In genomic region chr14:33545696-33546095, GRCh38 we compare ENCODE assay signal across 24 cellular contexts.
"Had no signal": no experiment of that assay in that cellular context is flagged by ENCODE, and none has a peak within 500 bp of the region (broad histone marks: within the 10 kb centered on the region; RNA-seq: fewer than 3 reads in every experiment).

No MANE protein-coding gene starts in this region.

- ATAC-seq: Panc1, PC-3 had no signal

- H3K4me1 ChIP-seq: SJSA1 had no signal

- H3K27me3 ChIP-seq: MG63, SJSA1 had no signal

- H3K36me3 ChIP-seq: MG63, SJSA1 had no signal

- H3K27ac ChIP-seq: HL-60, SJSA1, SK-N-MC had no signal

- H3K4me3 ChIP-seq: MG63, SJSA1, SK-N-MC had no signal

- H3K9me3 ChIP-seq: MG63, SJSA1 had no signal

- DNase-seq: KBM-7, MG63, NCI-H1092, NCI-H1105 treated with DMSO at 0.1 percent for 48 hours, NCI-H1417 treated with DMSO at 0.1 percent for 48 hours, NCI-H146, NCI-H1694 treated with DMSO at 0.1 percent for 48 hours, NCI-H1930, NCI-H2081, NCI-H2107, NCI-H2171, NCI-H226, NCI-H446, NCI-H510A, NCI-H524 treated with DMSO at 0.1 percent for 48 hours, NCI-H69, NCI-H774, PC-3, Right ventricle myocardium superior, SIG-M5 had no signal
